In genomic region chr2:24140305-24140704, GRCh38 we compare ENCODE assay signal across 7 cellular contexts. TPM values are rescaled to one million over a fixed set of nuclear protein-coding genes. Genes with fewer than 3 reads are reported as not detected.
"Had no signal": no experiment of that assay in that cellular context is flagged by ENCODE, and none has a peak within 500 bp of the region (broad histone marks: within the 10 kb centered on the region; RNA-seq: fewer than 3 reads in every experiment).

No MANE protein-coding gene starts in this region.

RNA-seq across cellular contexts. Expression of gene PFN4, which starts 17.2 kb away (rescaled TPM):
- total RNA-seq: OCI-LY7 had no signal

RNA-seq across cellular contexts. Expression of gene FAM228A, which starts 34.5 kb away (rescaled TPM):
- total RNA-seq: LHCN-M2, MCF 10A, NCI-H460, PC-9, SJCRH30, SK-MEL-5 had no signal
